ENCODE assay signal across 23 cellular contexts in the genomic region with DNA sequence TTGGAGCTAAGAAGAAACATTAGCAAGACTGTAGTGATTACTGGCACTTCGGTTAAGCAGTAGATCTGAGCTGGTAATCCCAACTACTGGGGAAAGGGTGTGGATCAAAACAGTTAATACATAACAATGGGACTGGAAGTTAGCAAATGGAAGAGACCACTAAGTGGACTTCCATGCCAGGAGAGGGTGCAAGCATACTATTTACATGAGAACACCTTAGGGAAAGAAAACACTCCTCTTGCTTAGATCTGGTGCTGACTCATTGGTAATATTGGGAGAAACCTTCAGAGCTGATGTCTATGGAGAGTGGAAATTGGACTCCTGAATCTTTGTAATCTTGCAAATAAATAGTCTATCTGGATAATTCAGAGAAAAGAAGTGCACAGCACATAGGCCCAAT.
"Had no signal": no experiment of that assay in that cellular context is flagged by ENCODE, and none has a peak within 500 bp of the region (broad histone marks: within the 10 kb centered on the region; RNA-seq: fewer than 3 reads in every experiment).

No MANE protein-coding gene starts in this region.

- H3K27ac ChIP-seq: cardiac muscle cell, coronary artery, dorsolateral prefrontal cortex, gastroesophageal sphincter, hepatocyte, lower lobe of right lung, spleen, tibial nerve had no signal

- H3K4me2 ChIP-seq: hepatocyte had no signal

- H3K4me3 Mint-ChIP-seq: activated naive CD8-positive, alpha-beta T cell; activated T-cell treated with anti-CD3 and anti-CD28 coated beads, Interleukin-2, amount 50 U/mL, for 72 hours; nephron; T-helper 2 cell treated with Interferon-gamma antibody and Interleukin-4, amounts not matched to agents 5 μg/mL and 100 μg/mL, for 36 hours had no signal

- H3K36me3 Mint-ChIP-seq: activated naive CD8-positive, alpha-beta T cell had no signal

- H3K9me3 ChIP-seq: gastroesophageal sphincter, lower lobe of right lung, tibial nerve had no signal

- H3K27ac Mint-ChIP-seq: activated naive CD8-positive, alpha-beta T cell; activated T-cell treated with anti-CD3 and anti-CD28 coated beads, Interleukin-2, amount 50 U/mL, for 72 hours; nephron; T-helper 2 cell treated with Interferon-gamma antibody and Interleukin-4, amounts not matched to agents 5 μg/mL and 100 μg/mL, for 36 hours had no signal

- H3K27me3 ChIP-seq: cardiac muscle cell, dorsolateral prefrontal cortex, gastroesophageal sphincter, hepatocyte, spleen, tibial nerve had no signal

- DNase-seq: activated CD4-positive, alpha-beta T cell treated with anti-CD3 and anti-CD28 coated beads for 4 hours; activated CD4-positive, alpha-beta T cell treated with anti-CD3 and anti-CD28 coated beads, Interleukin-2, amount 50 U/mL, for 4 hours; activated effector memory CD4-positive, alpha-beta T cell treated with Interleukin-2 at 50 U/mL for 16 hours; activated naive CD4-positive, alpha-beta T cell treated with Interleukin-2 at 50 U/mL for 16 hours; activated T-cell treated with anti-CD3 and anti-CD28 coated beads for 4 hours; activated T-cell treated with anti-CD3 and anti-CD28 coated beads, Interleukin-2, amount 50 U/mL, for 72 hours; anterior cingulate cortex; dorsolateral prefrontal cortex; effector memory CD4-positive, alpha-beta T cell; erythroblast; lower lobe of right lung; posterior cingulate gyrus; right cardiac atrium; spleen; stimulated activated naive CD4-positive, alpha-beta T cell treated with Interleukin-2 at 50 U/mL for 16 hours had no signal

- H3K27me3 Mint-ChIP-seq: activated naive CD8-positive, alpha-beta T cell had no signal

- ATAC-seq: activated T-cell treated with anti-CD3 and anti-CD28 coated beads, Interleukin-2, amount 50 U/mL, for 72 hours; gastroesophageal sphincter; lower lobe of right lung; right cardiac atrium had no signal

- H3K4me1 Mint-ChIP-seq: nephron had no signal

- H3K36me3 ChIP-seq: cardiac muscle cell, gastroesophageal sphincter, lower lobe of right lung, spleen, tibial nerve had no signal

- H3K79me2 ChIP-seq: hepatocyte had no signal

- H3K4me3 ChIP-seq: cardiac muscle cell, coronary artery, dorsolateral prefrontal cortex, gastroesophageal sphincter, hepatocyte, lower lobe of right lung, spleen, tibial nerve had no signal

- H2AFZ ChIP-seq: hepatocyte had no signal

- H3K4me1 ChIP-seq: gastroesophageal sphincter, lower lobe of right lung, spleen, tibial nerve had no signal
